13 cellular contexts compared by ENCODE assay signal in the genomic region with DNA sequence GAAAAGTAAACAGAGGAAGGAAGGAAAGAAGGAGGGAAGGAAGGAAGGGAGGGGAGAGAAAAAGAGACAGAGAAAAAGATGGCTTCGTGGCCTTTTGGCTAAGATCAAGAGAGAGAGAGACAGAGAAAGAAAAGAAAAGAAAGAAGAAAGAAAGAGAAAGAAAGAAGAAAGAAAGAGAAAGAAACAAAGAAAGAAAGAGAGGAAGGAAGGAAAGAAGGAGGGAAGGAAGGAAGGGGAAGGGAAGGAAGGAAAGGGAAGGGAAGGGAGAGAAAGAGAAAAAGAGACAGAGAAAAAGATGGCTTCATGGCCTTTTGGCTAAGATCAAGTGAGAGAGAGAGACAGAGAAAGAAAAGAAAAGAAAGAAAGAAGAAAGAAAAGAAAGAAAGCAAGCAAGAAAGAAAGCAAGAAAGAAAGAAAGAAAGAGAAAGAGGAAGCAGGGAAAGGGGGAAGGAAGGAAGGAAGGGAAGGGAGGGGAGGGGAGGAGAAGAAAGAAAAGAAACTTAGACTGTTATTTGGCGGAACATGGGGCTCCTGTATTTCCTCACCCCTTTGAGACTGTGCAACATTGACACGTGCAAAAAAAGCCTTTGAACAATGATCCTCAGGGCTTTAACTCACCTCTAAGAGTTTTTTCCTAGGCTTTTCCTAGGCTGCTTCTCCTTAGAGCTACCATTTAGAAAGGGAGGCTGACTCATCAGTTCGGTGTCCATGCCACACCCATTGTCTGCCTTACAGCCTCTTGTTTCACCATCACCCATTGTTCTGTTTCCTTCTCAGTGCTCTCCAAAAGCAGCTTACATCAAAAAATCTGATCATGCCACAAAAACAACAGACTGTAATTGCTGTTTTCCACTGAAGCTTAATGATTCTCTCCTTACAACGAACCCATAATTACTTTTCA.
A peak's percentile ranks its signal among the peaks of the same experiment; 100 is the strongest.
DNase-seq lines count a peak whose midpoint lies in the region; ATAC-seq, FAIRE-seq and TF ChIP-seq lines count a peak whose summit lies in the region.
"Had no signal": no experiment of that assay in that cellular context is flagged by ENCODE, and none has a peak within 500 bp of the region (broad histone marks: within the 10 kb centered on the region; RNA-seq: fewer than 3 reads in every experiment).

No MANE protein-coding gene starts in this region.

- DNase-seq in A549 (ENCODE audit: low read depth in 1 of 2, low spot score in 1 of 2) (peak; percentile 65 to 77), RCC 7860 (ENCODE audit: low spot score) (peak; percentile 13), fibroblast of villous mesenchyme (ENCODE audit: low read depth) (peak; percentile 19), NCI-H774 (lab: John Stamatoyannopoulos, UW) (no peak)
- DNase-seq in stimulated activated naive CD4-positive, alpha-beta T cell treated with Interleukin-2 at 50 U/mL for 16 hours (lab: John Stamatoyannopoulos, UW) = no peak
- DNase-seq: activated CD4-positive, alpha-beta T cell treated with anti-CD3 and anti-CD28 coated beads, Interleukin-2, amount 50 U/mL, for 1 hour; NCI-H526 treated with DMSO at 0.1 percent for 48 hours; right cardiac atrium; stimulated activated naive CD8-positive, alpha-beta T cell treated with anti-CD3 and anti-CD28 coated beads, Interleukin-15, Interleukin-2, amounts not matched to agents 100 U/mL and 50 U/mL, for 24 hours had no signal

- H3K27ac ChIP-seq in A549 (peak overlapping the region in 1 of 2 experiments; percentile 54; a peak in 3 of 6 replicates), HEK293 (ENCODE audit: extremely low read depth, low read depth, low read length) (no peak overlapping the region)
- H3K27ac ChIP-seq: BLaER1 had no signal

- no peak for TF ChIP-seq EP300 in A549 (IDR thresholded peaks at IDR 0.05)

- H3K9me3 ChIP-seq in A549 = no peaks in the 10 kb centered on the region
- no peaks in the 10 kb centered on the region for H3K9me3 ChIP-seq in HEK293 (ENCODE audit: control insufficient read depth, insufficient read depth, low read depth, low read length)
- H3K9me3 ChIP-seq: BLaER1 had no signal

- peaks cover 19% of the 10 kb centered on the region; the same call in 2 of the 3 replicates for H3K4me1 ChIP-seq in A549
- no peaks in the 10 kb centered on the region for H3K4me1 ChIP-seq in HEK293 (ENCODE audit: control insufficient read depth, insufficient read depth, low read length)
- H3K4me1 ChIP-seq: BLaER1 had no signal

- FAIRE-seq in A549 (lab: Jason Lieb, UNC) = peak; percentile 79
- FAIRE-seq in RCC 7860 (lab: Jason Lieb, UNC) = no peak

- peak; percentile 92 to 94 for ATAC-seq in A549
- no peak for ATAC-seq in HG03460 (IDR thresholded peaks at IDR 0.05; ENCODE audit: unreplicated experiment)
- no peak for ATAC-seq in GM18502 (IDR thresholded peaks at IDR 0.05; ENCODE audit: poor library complexity, unreplicated experiment)
- ATAC-seq: stimulated activated naive CD8-positive, alpha-beta T cell treated with anti-CD3 and anti-CD28 coated beads, Interleukin-15, Interleukin-2, amounts not matched to agents 100 U/mL and 50 U/mL, for 24 hours had no signal

- no peaks in the 10 kb centered on the region for H3K36me3 ChIP-seq in HEK293 (ENCODE audit: control insufficient read depth in 2 of 2, insufficient read depth in 1 of 2, low read length in 2 of 2)
- H3K36me3 ChIP-seq: BLaER1 had no signal

- CTCF ChIA-PET in A549 (lab: Yijun Ruan, JAX) (interaction anchor here (0.6 to 1.1 kb wide), 4 partner anchors 37 to 1007 kb away, joined by 3 to 4 read pairs (median 4); no protein-coding TSS in a partner anchor), HEK293 (lab: Yijun Ruan, JAX) (interaction anchor here (0.6 to 1.7 kb wide), 3 partner anchors 39 to 98 kb away, joined by 3 to 6 read pairs (median 4); no protein-coding TSS in a partner anchor)

- H3K4me2 ChIP-seq in A549 = peak overlapping the region; percentile 46
- H3K4me2 ChIP-seq: BLaER1 had no signal

- 26% methylated on average over 5 of the region's 5 CpGs for WGBS in A549 (ENCODE audit: missing lambda C conversion rate)

- H3K4me3 ChIP-seq in A549 (no peak overlapping the region), HEK293 (ENCODE audit: low read depth, low read length) (no peak overlapping the region), fibroblast of villous mesenchyme (ENCODE audit: low read depth, low read length) (no peak overlapping the region)
- H3K4me3 ChIP-seq: BLaER1 had no signal

- no peak for TF ChIP-seq POLR2A in A549 (IDR thresholded peaks at IDR 0.05; ENCODE audit: low read length)

- POLR2A ChIA-PET in A549 (lab: Yijun Ruan, JAX) = no interaction called here
- POLR2A ChIA-PET in HEK293 (lab: Yijun Ruan, JAX) = no interaction called here

- no peak for TF ChIP-seq RAD21 in A549 (conservative IDR thresholded peaks at IDR 0.05 in 1 of 2, IDR thresholded peaks at IDR 0.05 in 1 of 2)

- TF ChIP-seq CTCF in A549 (IDR thresholded peaks at IDR 0.05) (no peak), HEK293 (tag by site-specific recombination; IDR thresholded peaks at IDR 0.05) (no peak), fibroblast of villous mesenchyme (IDR thresholded peaks at IDR 0.05; ENCODE audit: insufficient read depth, low read depth, low read length) (no peak)

TF ChIP-seq in A549, 52 proteins besides CTCF, POLR2A, EP300 and RAD21:
- TF ChIP-seq, protein P1, sequence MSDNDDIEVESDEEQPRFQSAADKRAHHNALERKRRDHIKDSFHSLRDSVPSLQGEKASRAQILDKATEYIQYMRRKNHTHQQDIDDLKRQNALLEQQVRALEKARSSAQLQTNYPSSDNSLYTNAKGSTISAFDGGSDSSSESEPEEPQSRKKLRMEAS (IDR thresholded peaks at IDR 0.05) = no peak
- TF ChIP-seq FOSL2 (IDR thresholded peaks at IDR 0.05) (no peak), FOSL2 (CRISPR knock-in tag; IDR thresholded peaks at IDR 0.05) (peak; percentile 62), MAFK (IDR thresholded peaks at IDR 0.05; ENCODE audit: partially characterized antibody) (peak; percentile 72), CEBPB (IDR thresholded peaks at IDR 0.05) (0 out of 4 replicates have a peak, but pooled peaks of 1 of the 2 experiments have one; percentile 5)

TF ChIP-seq in HEK293, 187 proteins besides CTCF, POLR2A, EP300 and RAD21:
- TF ChIP-seq KLF9 (tag by site-specific recombination; IDR thresholded peaks at IDR 0.05; ENCODE audit: low read depth) = peak; percentile 35; the same call in 1 of the 2 replicates
- TF ChIP-seq SP7 (tag by site-specific recombination; IDR thresholded peaks at IDR 0.05) = peak; percentile 35; the same call in 1 of the 2 replicates
- TF ChIP-seq, protein P2, sequence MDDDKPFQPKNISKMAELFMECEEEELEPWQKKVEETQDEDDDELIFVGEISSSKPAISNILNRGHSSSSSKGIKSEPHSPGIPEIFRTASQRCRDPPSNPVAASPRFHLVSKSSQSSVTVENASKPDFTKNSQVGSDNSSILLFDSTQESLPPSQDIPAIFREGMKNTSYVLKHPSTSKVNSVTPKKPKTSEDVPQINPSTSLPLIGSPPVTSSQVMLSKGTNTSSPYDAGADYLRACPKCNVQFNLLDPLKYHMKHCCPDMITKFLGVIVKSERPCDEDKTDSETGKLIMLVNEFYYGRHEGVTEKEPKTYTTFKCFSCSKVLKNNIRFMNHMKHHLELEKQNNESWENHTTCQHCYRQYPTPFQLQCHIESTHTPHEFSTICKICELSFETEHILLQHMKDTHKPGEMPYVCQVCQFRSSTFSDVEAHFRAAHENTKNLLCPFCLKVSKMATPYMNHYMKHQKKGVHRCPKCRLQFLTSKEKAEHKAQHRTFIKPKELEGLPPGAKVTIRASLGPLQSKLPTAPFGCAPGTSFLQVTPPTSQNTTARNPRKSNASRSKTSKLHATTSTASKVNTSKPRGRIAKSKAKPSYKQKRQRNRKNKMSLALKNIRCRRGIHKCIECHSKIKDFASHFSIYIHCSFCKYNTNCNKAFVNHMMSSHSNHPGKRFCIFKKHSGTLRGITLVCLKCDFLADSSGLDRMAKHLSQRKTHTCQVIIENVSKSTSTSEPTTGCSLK (tag by site-specific recombination; IDR thresholded peaks at IDR 0.05) = no peak
- no peak for TF ChIP-seq GLIS1 (tag by site-specific recombination; IDR thresholded peaks at IDR 0.05)
- 0 out of 2 replicates have a peak, but pooled peaks have one; percentile 11 for TF ChIP-seq IKZF3 (tag by site-specific recombination; IDR thresholded peaks at IDR 0.05)

Comparison
In these comparisons a context has a peak if more than half of its experiments do, and no peak if none do; other contexts are left out.
1. ATAC-seq: peak in A549 (2 of 2); none in HG03460 (single experiment) and GM18502 (single experiment).
2. DNase-seq: peak in A549 (2 of 2), RCC 7860 (single experiment) and fibroblast of villous mesenchyme (single experiment); none in NCI-H774 (single experiment) and stimulated activated naive CD4-positive, alpha-beta T cell treated with Interleukin-2 at 50 U/mL for 16 hours (single experiment).